In genomic region chr19:45758921-45759320, GRCh38 we compare ENCODE assay signal across 1 cellular context.
TF ChIP-seq lines count a peak whose summit lies in the region.

No MANE protein-coding gene starts in this region.

TF ChIP-seq in HepG2, 621 proteins besides CTCF, POLR2A, EP300 and RAD21:
- no peak for TF ChIP-seq ZNF460 (CRISPR knock-in tag; IDR thresholded peaks at IDR 0.05; ENCODE audit: borderline replicate concordance)
- TF ChIP-seq ZNF318 (CRISPR knock-in tag; IDR thresholded peaks at IDR 0.05): no peak
- no peak for TF ChIP-seq ZNF816 (CRISPR knock-in tag; IDR thresholded peaks at IDR 0.05; ENCODE audit: borderline replicate concordance)
- TF ChIP-seq SMAD9 (CRISPR knock-in tag; IDR thresholded peaks at IDR 0.05): no peak
- TF ChIP-seq HIC2 (CRISPR knock-in tag; IDR thresholded peaks at IDR 0.05; ENCODE audit: low read depth): no peak
- no peak for TF ChIP-seq BCLAF1 (IDR thresholded peaks at IDR 0.05)
- TF ChIP-seq RCOR2 (CRISPR knock-in tag; IDR thresholded peaks at IDR 0.05): no peak
- no peak for TF ChIP-seq ZNF414 (CRISPR knock-in tag; IDR thresholded peaks at IDR 0.05)
- no peak for TF ChIP-seq SKI (IDR thresholded peaks at IDR 0.05; ENCODE audit: partially characterized antibody)
